Comparison of ENCODE assay signal across 8 cellular contexts in the genomic region with DNA sequence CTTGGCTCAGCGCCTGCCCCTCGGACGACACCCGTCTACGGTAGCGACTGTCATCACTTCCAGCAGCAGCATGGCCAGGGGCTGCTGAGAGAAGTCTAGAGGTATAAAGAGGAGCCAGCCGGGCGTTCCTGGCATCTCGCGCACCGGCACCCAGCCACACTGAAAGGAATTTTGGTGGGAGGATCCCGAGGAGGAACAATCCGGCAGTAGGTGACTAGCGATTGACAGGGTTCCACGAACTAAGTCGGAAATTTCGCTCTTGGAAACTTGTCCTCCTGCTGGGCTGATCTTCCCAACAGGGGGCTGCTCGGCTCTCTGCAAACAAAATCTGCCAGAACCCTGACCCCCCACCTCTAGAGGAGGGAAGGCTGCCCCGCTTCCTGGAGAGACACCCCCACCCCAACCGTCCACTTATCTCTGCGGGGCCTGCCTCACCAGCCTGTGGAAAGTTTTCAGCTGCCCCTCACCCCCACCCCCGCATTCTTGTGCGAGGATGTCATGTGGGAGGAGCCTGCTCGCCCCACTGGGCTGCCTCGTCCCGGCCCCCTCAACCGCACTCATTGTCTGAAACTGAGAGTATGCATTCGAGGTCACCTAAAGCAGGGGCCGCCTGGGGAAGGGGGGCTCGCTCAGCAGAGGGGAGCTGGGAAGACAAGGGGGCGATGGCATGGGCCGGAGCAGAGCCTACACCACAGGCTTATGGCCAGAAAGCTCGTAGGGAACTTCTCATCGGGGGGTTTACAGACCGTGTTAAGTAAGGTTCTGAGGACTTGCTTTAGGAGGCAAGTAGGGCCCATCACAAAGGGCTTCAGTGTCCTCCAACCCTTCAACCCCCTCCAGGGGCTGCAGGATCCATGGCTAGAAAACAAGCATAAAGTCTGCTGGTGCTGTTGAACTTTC. TPM values are rescaled to one million over a fixed set of nuclear protein-coding genes. Genes with fewer than 3 reads are reported as not detected.
A peak's percentile ranks its signal among the peaks of the same experiment; 100 is the strongest.
DNase-seq lines count a peak whose midpoint lies in the region; ATAC-seq and TF ChIP-seq lines count a peak whose summit lies in the region.
"Had no signal": no experiment of that assay in that cellular context is flagged by ENCODE, and none has a peak within 500 bp of the region (broad histone marks: within the 10 kb centered on the region; RNA-seq: fewer than 3 reads in every experiment).

No MANE protein-coding gene starts in this region.

- H3K27me3 ChIP-seq in HUES64 (ENCODE audit: insufficient read depth, low read length) (no peaks in the 10 kb centered on the region), suprapubic skin (no peaks in the 10 kb centered on the region)
- H3K27me3 ChIP-seq in CD4-positive, alpha-beta T cell (ENCODE audit: control insufficient read depth, insufficient read depth, low read length): no peaks in the 10 kb centered on the region

- peaks cover 67% of the 10 kb centered on the region for H3K36me3 ChIP-seq in HUES64 (ENCODE audit: insufficient read depth, low read length)
- H3K36me3 ChIP-seq in suprapubic skin: peaks cover 34% of the 10 kb centered on the region

- H3K4me1 ChIP-seq in HUES64 (ENCODE audit: insufficient read depth, low read length) (peaks cover 52% of the 10 kb centered on the region), suprapubic skin (peaks cover 83% of the 10 kb centered on the region)

- H3K9ac ChIP-seq in HUES64 (ENCODE audit: low read depth, low read length): peak overlapping the region; percentile 73

- H3K4me3 ChIP-seq in HUES64 (ENCODE audit: low read length): peak overlapping the region; percentile 30
- H3K4me3 ChIP-seq in suprapubic skin: peak overlapping the region; percentile 36

- H3K9me3 Mint-ChIP-seq in brain: no peaks in the 10 kb centered on the region
- H3K9me3 Mint-ChIP-seq in CD4-positive, alpha-beta T cell: no peaks in the 10 kb centered on the region

- ATAC-seq in CD4-positive, alpha-beta T cell (ENCODE audit: poor library complexity): no peak

- H3K27ac ChIP-seq in HUES64 (ENCODE audit: low read depth, low read length): peak overlapping the region; percentile 89
- H3K27ac ChIP-seq in suprapubic skin: peak overlapping the region; percentile 80
- no peak overlapping the region for H3K27ac ChIP-seq in CD4-positive, alpha-beta T cell (ENCODE audit: low read depth, low read length)

- POLR2A ChIA-PET in CD4-positive, alpha-beta T cell (lab: Charles Lee): interaction anchor here (0.6 to 1.4 kb wide), 2 partner anchors 22 to 217 kb away, joined by 3 read pairs; no protein-coding TSS in a partner anchor

- TF ChIP-seq POLR2A in suprapubic skin (IDR thresholded peaks at IDR 0.05): no peak

- H3K4me3 Mint-ChIP-seq in brain: peak overlapping the region in 3 of 5 experiments; percentile 46 to 68 (median 64)
- H3K4me3 Mint-ChIP-seq in CD4-positive, alpha-beta T cell: no peak overlapping the region

- DNase-seq in islet precursor cell: peak; percentile 98
- DNase-seq in suprapubic skin (ENCODE audit: low spot score in 2 of 2): peak; percentile 88 to 89
- DNase-seq in stimulated activated naive CD4-positive, alpha-beta T cell (lab: John Stamatoyannopoulos, UW): no peak
- DNase-seq in CD4-positive, alpha-beta T cell: no peak
- no peak for DNase-seq in NCI-H2029 (lab: John Stamatoyannopoulos, UW)

- TF ChIP-seq EP300 in suprapubic skin (IDR thresholded peaks at IDR 0.05): no peak

- TF ChIP-seq CTCF in brain (conservative IDR thresholded peaks at IDR 0.05) (no peak), suprapubic skin (IDR thresholded peaks at IDR 0.05) (no peak)
- TF ChIP-seq CTCF in CD4-positive, alpha-beta T cell (IDR thresholded peaks at IDR 0.05): no peak

- WGBS in HUES64: 12% methylated on average over 32 of the region's 35 CpGs
- WGBS in suprapubic skin: 19% methylated on average over 29 of the region's 35 CpGs

- peaks cover 19% of the 10 kb centered on the region for H3K36me3 Mint-ChIP-seq in brain
- no peaks in the 10 kb centered on the region for H3K36me3 Mint-ChIP-seq in CD4-positive, alpha-beta T cell (ENCODE audit: low read depth)

- peaks cover 52% of the 10 kb centered on the region for H3K4me1 Mint-ChIP-seq in brain
- H3K4me1 Mint-ChIP-seq in CD4-positive, alpha-beta T cell (ENCODE audit: low read depth): peaks cover under 1% of the 10 kb centered on the region

- H3K27ac Mint-ChIP-seq in brain: peak overlapping the region in 4 of 5 experiments; percentile 77 to 90 (median 84)
- no peak overlapping the region for H3K27ac Mint-ChIP-seq in CD4-positive, alpha-beta T cell

- H3K27me3 Mint-ChIP-seq in brain: no peaks in the 10 kb centered on the region
- no peaks in the 10 kb centered on the region for H3K27me3 Mint-ChIP-seq in CD4-positive, alpha-beta T cell

- CTCF ChIA-PET in CD4-positive, alpha-beta T cell (lab: Charles Lee): no interaction called here

- intact Hi-C loops in CD4-positive, alpha-beta T cell (cut with DNase I, micrococcal nuclease): no loop called here

- H3K9me3 ChIP-seq in HUES64 (ENCODE audit: insufficient read depth, low read depth, low read length): no peaks in the 10 kb centered on the region
- H3K9me3 ChIP-seq in suprapubic skin: no peaks in the 10 kb centered on the region
- no peaks in the 10 kb centered on the region for H3K9me3 ChIP-seq in CD4-positive, alpha-beta T cell (ENCODE audit: control insufficient read depth, low read length)

RNA-seq across cellular contexts. Expression of a gene that starts 9.6 kb away (rescaled TPM):
- polyA plus RNA-seq in HUES64 (2013, experiment 1 of 2): 28.0 TPM
- polyA plus RNA-seq in HUES64 (2013, experiment 2 of 2): 32.0 TPM
- polyA plus RNA-seq in brain (ENCODE audit: insufficient read depth, low read depth, low replicate concordance): 2.6 TPM
- total RNA-seq in suprapubic skin: 100 to 1,000 TPM in 3 of 4 donors, 10 to 100 TPM in 1; 59.0 to 145 (median 104) TPM
- under 1 TPM in 1 of 2 experiments, not detected in 1; 0.22 TPM for total RNA-seq in CD4-positive, alpha-beta T cell
- total RNA-seq: T-helper 1 cell treated with Interleukin-12 subunit alpha and Interleukin-12 subunit beta and Interleukin-4 antibody, amounts not matched to agents 30 ng/mL and 1 ng/mL, for 36 hours had no signal

Comparison
In these comparisons a context has a peak if more than half of its experiments do, and no peak if none do; other contexts are left out.
1. DNase-seq: peak in islet precursor cell (single experiment) and suprapubic skin (2 of 2); none in stimulated activated naive CD4-positive, alpha-beta T cell (0 of 6), CD4-positive, alpha-beta T cell (0 of 10) and NCI-H2029 (single experiment).
2. RNA of a gene that starts 9.6 kb away (total RNA-seq): 59.0 to 145 TPM in suprapubic skin; 0.22 TPM in CD4-positive, alpha-beta T cell; every median in the first group is over 10 times any median in the second.